ENCODE assay signal across 13 cellular contexts in the genomic region with DNA sequence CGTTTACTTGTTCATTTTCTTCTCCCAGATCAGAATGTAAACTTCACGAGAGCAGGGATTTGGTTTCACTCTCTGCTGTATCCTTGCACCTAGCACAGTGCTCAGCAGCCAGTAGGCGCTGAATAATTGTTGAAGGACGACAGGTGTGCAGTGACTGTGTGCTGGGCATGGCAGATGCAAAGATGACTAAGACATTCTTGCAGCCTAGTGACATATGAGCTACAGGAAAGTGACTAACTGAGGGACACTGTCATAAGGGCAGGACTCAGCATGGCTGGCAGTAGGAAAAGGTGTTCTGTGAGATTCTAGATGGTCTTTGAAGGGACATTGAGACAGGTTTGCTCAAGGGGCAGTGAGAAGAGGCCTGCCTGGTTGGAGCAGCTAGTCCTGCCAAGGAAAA.
A peak's percentile ranks its signal among the peaks of the same experiment; 100 is the strongest.
DNase-seq lines count a peak whose midpoint lies in the region; ATAC-seq and TF ChIP-seq lines count a peak whose summit lies in the region.
"Had no signal": no experiment of that assay in that cellular context is flagged by ENCODE, and none has a peak within 500 bp of the region (broad histone marks: within the 10 kb centered on the region; RNA-seq: fewer than 3 reads in every experiment).

No MANE protein-coding gene starts in this region.

- ATAC-seq in RWPE2 (ENCODE audit: low read depth) (no peak), HG03565 (IDR thresholded peaks at IDR 0.05; ENCODE audit: unreplicated experiment) (no peak)

- peaks cover 7% of the 10 kb centered on the region for H3K4me1 ChIP-seq in RWPE2 (ENCODE audit: insufficient read depth, poor library complexity, severe bottlenecking)

- H3K9me3 ChIP-seq in RWPE2 (ENCODE audit: severe bottlenecking) = no peaks in the 10 kb centered on the region
- H3K9me3 ChIP-seq: adrenal gland, tibial artery had no signal

- no peaks in the 10 kb centered on the region for H3K36me3 ChIP-seq in RWPE2 (ENCODE audit: low read depth)
- H3K36me3 ChIP-seq: adrenal gland, tibial artery had no signal

- DNase-seq in stimulated activated CD4-positive, alpha-beta T cell treated with anti-CD3 and anti-CD28 coated beads, Interleukin-12 subunit alpha, Interleukin-12 subunit beta, amount 100 ng/mL, for 4 hours = peak; percentile 5
- DNase-seq in stimulated activated CD4-positive, alpha-beta T cell treated with anti-CD3 and anti-CD28 coated beads, Interleukin-2, amount 100 ng/mL, for 24 hours = no peak
- DNase-seq in RWPE2 (ENCODE audit: low spot score) = peak; percentile 17
- DNase-seq in kidney tubule cell (ENCODE audit: low spot score) = peak; percentile 86
- no peak for DNase-seq in hepatic stellate cell (ENCODE audit: low spot score)
- no peak for DNase-seq in retina
- DNase-seq in NCI-H1417 treated with DMSO at 0.1 percent for 48 hours (lab: John Stamatoyannopoulos, UW) = no peak
- DNase-seq: hippocampal formation, NCI-H2227 treated with DMSO at 0.1 percent for 48 hours, tibial artery had no signal

- TF ChIP-seq CTCF in RWPE2 (IDR thresholded peaks at IDR 0.05; ENCODE audit: poor library complexity, severe bottlenecking) = no peak

- H3K27me3 ChIP-seq in RWPE2 (ENCODE audit: insufficient read depth, poor library complexity, severe bottlenecking) = no peaks in the 10 kb centered on the region
- H3K27me3 ChIP-seq: adrenal gland, tibial artery had no signal

- no peak overlapping the region for H3K27ac ChIP-seq in RWPE2 (ENCODE audit: poor library complexity, severe bottlenecking)
- H3K27ac ChIP-seq: C4-2B, tibial artery had no signal

- H3K4me3 ChIP-seq in RWPE2 (ENCODE audit: severe bottlenecking) = no peak overlapping the region
- H3K4me3 ChIP-seq: adrenal gland, tibial artery had no signal

Comparison
In these comparisons a context has a peak if more than half of its experiments do, and no peak if none do; other contexts are left out.
1. DNase-seq: peak in stimulated activated CD4-positive, alpha-beta T cell treated with anti-CD3 and anti-CD28 coated beads, Interleukin-12 subunit alpha, Interleukin-12 subunit beta, amount 100 ng/mL, for 4 hours (single experiment), RWPE2 (single experiment) and kidney tubule cell (single experiment); none in stimulated activated CD4-positive, alpha-beta T cell treated with anti-CD3 and anti-CD28 coated beads, Interleukin-2, amount 100 ng/mL, for 24 hours (0 of 2), hepatic stellate cell (single experiment), retina (single experiment) and NCI-H1417 treated with DMSO at 0.1 percent for 48 hours (single experiment).